ENCODE assay signal across 16 cellular contexts in the genomic region with DNA sequence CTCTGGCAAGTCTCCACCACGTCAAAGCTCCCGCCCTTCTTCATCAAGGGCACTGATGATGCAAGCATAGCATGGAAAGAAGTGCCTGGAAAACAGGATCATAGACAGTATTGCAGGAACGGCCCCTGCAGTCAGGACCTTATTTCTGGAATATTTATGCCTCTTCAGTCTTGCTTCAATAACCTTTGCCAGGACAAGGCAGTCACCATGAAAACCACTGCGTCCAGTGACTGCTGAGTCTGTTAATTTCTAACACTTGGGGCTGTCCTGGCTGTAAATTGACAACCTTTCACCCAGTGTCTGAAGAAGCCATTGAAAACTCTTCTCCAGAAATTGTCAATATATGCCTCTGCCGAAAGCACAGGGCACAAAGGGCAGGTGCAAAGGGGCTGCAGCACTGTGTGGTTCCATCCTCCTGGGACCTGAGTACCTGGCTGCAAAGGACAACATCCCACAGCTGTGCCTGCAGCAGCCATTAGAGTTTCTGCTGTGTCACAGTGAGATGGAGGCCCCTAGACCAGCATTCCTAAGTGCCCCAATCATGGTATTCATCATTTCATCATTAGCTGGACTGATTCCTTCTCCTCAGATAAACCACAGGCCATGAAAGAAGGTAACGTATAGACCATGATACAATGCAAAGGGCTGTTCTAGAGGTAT.
DNase-seq lines count a peak whose midpoint lies in the region; ATAC-seq and TF ChIP-seq lines count a peak whose summit lies in the region.
"Had no signal": no experiment of that assay in that cellular context is flagged by ENCODE, and none has a peak within 500 bp of the region (broad histone marks: within the 10 kb centered on the region; RNA-seq: fewer than 3 reads in every experiment).

No MANE protein-coding gene starts in this region.

- H3K4me3 ChIP-seq in CD8-positive, alpha-beta T cell (ENCODE audit: low read depth, low read length), result no peak overlapping the region
- H3K4me3 ChIP-seq: hepatocyte, K562, left ventricle myocardium inferior, right atrium auricular region had no signal

- H3K4me1 ChIP-seq in CD8-positive, alpha-beta T cell (ENCODE audit: insufficient read depth, low read length), result peaks cover 11% of the 10 kb centered on the region
- H3K4me1 ChIP-seq: left ventricle myocardium inferior, right atrium auricular region had no signal

- DNase-seq in CD8-positive, alpha-beta T cell, result no peak
- DNase-seq in GM04504 (ENCODE audit: low read depth) (peak; percentile 17), kidney tubule cell (ENCODE audit: low spot score) (peak; percentile 84), NCI-H2227 treated with DMSO at 0.1 percent for 48 hours (lab: John Stamatoyannopoulos, UW) (no peak), NK-92 (lab: John Stamatoyannopoulos, UW; ENCODE audit: unreplicated experiment) (no peak), DMS53 (lab: John Stamatoyannopoulos, UW) (no peak)
- DNase-seq: Calu3; H9; left ventricle myocardium inferior; naive thymus-derived CD8-positive, alpha-beta T cell; NCI-H510A treated with DMSO at 0.1 percent for 48 hours had no signal

- H3K27ac ChIP-seq in CD8-positive, alpha-beta T cell (ENCODE audit: low read depth, low read length), result no peak overlapping the region
- H3K27ac ChIP-seq: hepatocyte, left ventricle myocardium inferior, right atrium auricular region had no signal

- POLR2A ChIA-PET in CD8-positive, alpha-beta T cell (lab: Charles Lee), result interaction anchor here (1.0 to 1.8 kb wide), 2 partner anchors 9 to 13 kb away, joined by 3 to 5 read pairs; no protein-coding TSS in a partner anchor

- CTCF ChIA-PET in CD8-positive, alpha-beta T cell (lab: Charles Lee), result no interaction called here

- intact Hi-C loops in CD8-positive, alpha-beta T cell (cut with DNase I, micrococcal nuclease), result no loop called here

- no peak for ATAC-seq in CD8-positive, alpha-beta T cell
- ATAC-seq in SK-N-SH treated with all-trans-retinoic acid at 6 μM for 48 hours, result peak; percentile 28; the same call in 2 of the 3 replicates
- ATAC-seq: activated CD4-positive, CD25-positive, alpha-beta regulatory T cell treated with anti-CD3 and anti-CD28 coated beads, Interleukin-2, amount 50 U/mL, for 24 hours; K562; naive thymus-derived CD8-positive, alpha-beta T cell had no signal

- H3K27me3 ChIP-seq in CD8-positive, alpha-beta T cell (ENCODE audit: insufficient read depth, low read length), result no peaks in the 10 kb centered on the region
- H3K27me3 ChIP-seq: hepatocyte, right atrium auricular region had no signal

- H3K27ac Mint-ChIP-seq in CD8-positive, alpha-beta T cell, result peak overlapping the region; percentile 78
- H3K27ac Mint-ChIP-seq: H9 had no signal

- peaks cover 8% of the 10 kb centered on the region for H3K36me3 Mint-ChIP-seq in CD8-positive, alpha-beta T cell

- H3K27me3 Mint-ChIP-seq in CD8-positive, alpha-beta T cell (ENCODE audit: low read depth), result no peaks in the 10 kb centered on the region
- H3K27me3 Mint-ChIP-seq: naive thymus-derived CD8-positive, alpha-beta T cell had no signal

- H3K9me3 Mint-ChIP-seq in CD8-positive, alpha-beta T cell, result no peaks in the 10 kb centered on the region
- H3K9me3 Mint-ChIP-seq: H9; naive thymus-derived CD8-positive, alpha-beta T cell had no signal

- no peak for TF ChIP-seq CTCF in CD8-positive, alpha-beta T cell (IDR thresholded peaks at IDR 0.05)

- peaks cover 67% of the 10 kb centered on the region for H3K4me1 Mint-ChIP-seq in CD8-positive, alpha-beta T cell (ENCODE audit: low read depth)

- H3K36me3 ChIP-seq in CD8-positive, alpha-beta T cell (ENCODE audit: insufficient read depth, low read length), result no peaks in the 10 kb centered on the region
- H3K36me3 ChIP-seq: left ventricle myocardium inferior, right atrium auricular region had no signal

- no peak overlapping the region for H3K4me3 Mint-ChIP-seq in CD8-positive, alpha-beta T cell
- H3K4me3 Mint-ChIP-seq: H9 had no signal

- no peaks in the 10 kb centered on the region for H3K9me3 ChIP-seq in CD8-positive, alpha-beta T cell (ENCODE audit: low read length)
- H3K9me3 ChIP-seq: left ventricle myocardium inferior, right atrium auricular region had no signal

TF ChIP-seq in SK-N-SH treated with all-trans-retinoic acid at 6 μM for 48 hours, 23 proteins besides CTCF, POLR2A, EP300 and RAD21:
- TF ChIP-seq ISL1 (CRISPR knock-in tag; IDR thresholded peaks at IDR 0.05), result no peak
- no peak for TF ChIP-seq ZNF70 (CRISPR knock-in tag; IDR thresholded peaks at IDR 0.05)
- TF ChIP-seq OSR1 (CRISPR knock-in tag; IDR thresholded peaks at IDR 0.05), result no peak
- TF ChIP-seq TCF4 (CRISPR knock-in tag; IDR thresholded peaks at IDR 0.05; ENCODE audit: borderline replicate concordance), result no peak
- TF ChIP-seq ESRRG (CRISPR knock-in tag; IDR thresholded peaks at IDR 0.05), result no peak
- TF ChIP-seq SNAI2 (CRISPR knock-in tag; IDR thresholded peaks at IDR 0.05), result no peak
- TF ChIP-seq, protein P1, sequence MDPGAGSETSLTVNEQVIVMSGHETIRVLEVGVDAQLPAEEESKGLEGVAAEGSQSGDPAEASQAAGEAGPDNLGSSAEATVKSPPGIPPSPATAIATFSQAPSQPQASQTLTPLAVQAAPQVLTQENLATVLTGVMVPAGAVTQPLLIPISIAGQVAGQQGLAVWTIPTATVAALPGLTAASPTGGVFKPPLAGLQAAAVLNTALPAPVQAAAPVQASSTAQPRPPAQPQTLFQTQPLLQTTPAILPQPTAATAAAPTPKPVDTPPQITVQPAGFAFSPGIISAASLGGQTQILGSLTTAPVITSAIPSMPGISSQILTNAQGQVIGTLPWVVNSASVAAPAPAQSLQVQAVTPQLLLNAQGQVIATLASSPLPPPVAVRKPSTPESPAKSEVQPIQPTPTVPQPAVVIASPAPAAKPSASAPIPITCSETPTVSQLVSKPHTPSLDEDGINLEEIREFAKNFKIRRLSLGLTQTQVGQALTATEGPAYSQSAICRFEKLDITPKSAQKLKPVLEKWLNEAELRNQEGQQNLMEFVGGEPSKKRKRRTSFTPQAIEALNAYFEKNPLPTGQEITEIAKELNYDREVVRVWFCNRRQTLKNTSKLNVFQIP (CRISPR knock-in tag; IDR thresholded peaks at IDR 0.05; ENCODE audit: borderline replicate concordance, low read depth), result no peak
- no peak for TF ChIP-seq BACH2 (CRISPR knock-in tag; IDR thresholded peaks at IDR 0.05; ENCODE audit: borderline replicate concordance)
- TF ChIP-seq RARB (CRISPR knock-in tag; IDR thresholded peaks at IDR 0.05), result no peak
- no peak for TF ChIP-seq ARNTL (CRISPR knock-in tag; IDR thresholded peaks at IDR 0.05; ENCODE audit: borderline replicate concordance, low read depth)
- no peak for TF ChIP-seq ZNF8 (CRISPR knock-in tag; IDR thresholded peaks at IDR 0.05)

Comparison
In these comparisons a context has a peak if more than half of its experiments do, and no peak if none do; other contexts are left out.
1. DNase-seq: peak in GM04504 (single experiment) and kidney tubule cell (single experiment); none in CD8-positive, alpha-beta T cell (0 of 7), NCI-H2227 treated with DMSO at 0.1 percent for 48 hours (single experiment), NK-92 (single experiment) and DMS53 (single experiment).